In genomic region chr9:20884985-20885593, GRCh38 we compare ENCODE assay signal across 8 cellular contexts.
A peak's percentile ranks its signal among the peaks of the same experiment; 100 is the strongest.
DNase-seq lines count a peak whose midpoint lies in the region; ATAC-seq and TF ChIP-seq lines count a peak whose summit lies in the region.

No MANE protein-coding gene starts in this region.

- H3K27ac ChIP-seq in spleen: no peak overlapping the region

- H3K9me3 ChIP-seq in spleen: no peaks in the 10 kb centered on the region

- H3K36me3 ChIP-seq in spleen: peaks cover 0 to 18% (median 2%) of the 10 kb centered on the region in 6 donors

- peak in 9 of 11 experiments; percentile 34 to 69 (median 54) for TF ChIP-seq CTCF in spleen (IDR thresholded peaks at IDR 0.05 in 8 of 11, conservative IDR thresholded peaks at IDR 0.05 in 3 of 11)

- 69 to 76% (median 71%) methylated on average over 5 of the region's 5 CpGs for WGBS in spleen, 5 donors

- no peaks in the 10 kb centered on the region for H3K27me3 ChIP-seq in spleen (replicated peaks in 1 of 7)

- intact Hi-C loops in left cardiac atrium (cut with DNase I) (loop anchor here in 1 of 2 donors (10.0 kb wide), 2 partner anchors 230 to 260 kb away; partner anchors contain the start of gene MLLT3), spleen (cut with DNase I; ENCODE audit: low total_unique reads) (loop anchor here (5.0 kb wide), 1 partner anchor 227 kb away; no protein-coding TSS in a partner anchor)

- H3K4me3 ChIP-seq in spleen: no peak overlapping the region

- H3K4me1 ChIP-seq in spleen: no peaks in the 10 kb centered on the region

- TF ChIP-seq POLR2A in spleen (IDR thresholded peaks at IDR 0.05): no peak

- DNase-seq in EL (peak; percentile 57), RPMI7951 (ENCODE audit: low read depth) (peak; percentile 42), left cardiac atrium (peak; percentile 61), spleen (peak; percentile 80), NCI-H2029 treated with DMSO at 0.1 percent for 48 hours (lab: John Stamatoyannopoulos, UW) (no peak), occipital lobe (lab: John Stamatoyannopoulos, UW) (no peak)
- DNase-seq in activated gamma-delta T cell treated with anti-CD3 and anti-CD28 coated beads, Interleukin-2, amount 50 U/mL, for 16 hours (ENCODE audit: low read depth): peak; percentile 36

- ATAC-seq in HG03442 (IDR thresholded peaks at IDR 0.05; ENCODE audit: unreplicated experiment): peak; percentile 54
- ATAC-seq in left cardiac atrium: no peak

Comparison
In these comparisons a context has a peak if more than half of its experiments do, and no peak if none do; other contexts are left out.
1. DNase-seq: peak in EL (single experiment), RPMI7951 (single experiment), activated gamma-delta T cell treated with anti-CD3 and anti-CD28 coated beads, Interleukin-2, amount 50 U/mL, for 16 hours (single experiment), left cardiac atrium (single experiment) and spleen (single experiment); none in NCI-H2029 treated with DMSO at 0.1 percent for 48 hours (single experiment) and occipital lobe (single experiment).